17 cellular contexts compared by ENCODE assay signal in genomic region chr22:33806191-33806590, GRCh38.
DNase-seq lines count a peak whose midpoint lies in the region; ATAC-seq lines count a peak whose summit lies in the region.
"Had no signal": no experiment of that assay in that cellular context is flagged by ENCODE, and none has a peak within 500 bp of the region (broad histone marks: within the 10 kb centered on the region; RNA-seq: fewer than 3 reads in every experiment).

No MANE protein-coding gene starts in this region.

- DNase-seq in Daoy (ENCODE audit: low read depth) (peak; percentile 43), GM19240 (ENCODE audit: insufficient read length, low spot score) (peak; percentile 55), germinal center (ENCODE audit: low spot score) (peak; percentile 20), ureter (ENCODE audit: low spot score) (no peak), NCI-H82 (lab: John Stamatoyannopoulos, UW) (no peak), NCI-H128 (lab: John Stamatoyannopoulos, UW; ENCODE audit: unreplicated experiment) (no peak)
- DNase-seq: activated CD4-positive, alpha-beta T cell treated with anti-CD3 and anti-CD28 coated beads, Interleukin-2, amount 50 U/mL, for 48 hours; activated T-cell treated with anti-CD3 and anti-CD28 coated beads, Interleukin-2, amount 50 U/mL, for 48 hours; HFFc6; NCI-H1694 treated with DMSO at 0.1 percent for 48 hours; ovary; PC-3; SK-N-SH; stimulated activated naive CD4-positive, alpha-beta T cell had no signal

- ATAC-seq in HG03354 (IDR thresholded peaks at IDR 0.05; ENCODE audit: poor library complexity, severe bottlenecking, unreplicated experiment) (peak; percentile 53), GM18870 (IDR thresholded peaks at IDR 0.05; ENCODE audit: unreplicated experiment) (no peak)
- ATAC-seq: esophagus mucosa, PC-3 had no signal

Comparison
In these comparisons a context has a peak if more than half of its experiments do, and no peak if none do; other contexts are left out.
1. DNase-seq: peak in Daoy (single experiment), GM19240 (single experiment) and germinal center (single experiment); none in ureter (single experiment), NCI-H82 (single experiment) and NCI-H128 (single experiment).